16 cellular contexts compared by ENCODE assay signal in genomic region chr6:41197234-41197633, GRCh38. TPM values are rescaled to one million over a fixed set of nuclear protein-coding genes. Genes with fewer than 3 reads are reported as not detected.
DNase-seq lines count a peak whose midpoint lies in the region; ATAC-seq and TF ChIP-seq lines count a peak whose summit lies in the region.
"Had no signal": no experiment of that assay in that cellular context is flagged by ENCODE, and none has a peak within 500 bp of the region (broad histone marks: within the 10 kb centered on the region; RNA-seq: fewer than 3 reads in every experiment).

No MANE protein-coding gene starts in this region.

- no peaks in the 10 kb centered on the region for H3K27me3 ChIP-seq in CD8-positive, alpha-beta memory T cell (ENCODE audit: insufficient read depth, low read length, poor library complexity, severe bottlenecking)
- peaks cover 54% of the 10 kb centered on the region for H3K27me3 ChIP-seq in gastroesophageal sphincter
- H3K27me3 ChIP-seq: BLaER1, MG63 had no signal

- DNase-seq in activated naive CD4-positive, alpha-beta T cell treated with anti-CD3 and anti-CD28 coated beads, Interleukin-2, amount 50 U/mL, for 72 hours (ENCODE audit: low spot score in 2 of 2) = no peak
- DNase-seq in CD8-positive, alpha-beta memory T cell = no peak
- DNase-seq in natural killer cell treated with Interleukin-12 subunit alpha and Interleukin-12 subunit beta and Interleukin-15 and Interleukin-18, amount 100 ng/mL, for 72 hours (ENCODE audit: low spot score) = no peak
- DNase-seq: Caco-2, MG63, NCI-H1105, NCI-H1694 treated with DMSO at 0.1 percent for 48 hours, NCI-H446, NCI-H748 treated with DMSO at 0.1 percent for 48 hours, PC-9 had no signal

- H3K4me1 ChIP-seq in CD8-positive, alpha-beta memory T cell (ENCODE audit: insufficient read depth, low read length) = peaks cover 51% of the 10 kb centered on the region
- H3K4me1 ChIP-seq in gastroesophageal sphincter = no peaks in the 10 kb centered on the region
- H3K4me1 ChIP-seq: Caco-2 had no signal

- WGBS in gastroesophageal sphincter (ENCODE audit: low coverage in 1 of 2), 2 donors = 75 to 93% methylated on average over 3 of the region's 3 CpGs

- H3K27ac ChIP-seq in CD8-positive, alpha-beta memory T cell (ENCODE audit: low read depth, low read length) = no peak overlapping the region
- no peak overlapping the region for H3K27ac ChIP-seq in gastroesophageal sphincter
- H3K27ac ChIP-seq: BLaER1, PC-9 had no signal

- peaks cover 93% of the 10 kb centered on the region for H3K4me1 Mint-ChIP-seq in activated naive CD4-positive, alpha-beta T cell treated with anti-CD3 and anti-CD28 coated beads, Interleukin-2, amount 50 U/mL, for 24 hours
- H3K4me1 Mint-ChIP-seq in CD8-positive, alpha-beta memory T cell = peaks cover 39 to 64% (median 46%) of the 10 kb centered on the region in 3 donors
- peaks cover 41% of the 10 kb centered on the region for H3K4me1 Mint-ChIP-seq in activated T-helper 17 cell treated with anti-CD3 and anti-CD28 coated beads, Interleukin-2, amount 50 U/mL, for 72 hours
- peaks cover 47 to 60% of the 10 kb centered on the region in 2 donors for H3K4me1 Mint-ChIP-seq in natural killer cell treated with Interleukin-12 subunit alpha and Interleukin-12 subunit beta and Interleukin-15 and Interleukin-18, amount 100 ng/mL, for 72 hours (ENCODE audit: low read depth in 2 of 2)

- H3K9me3 ChIP-seq in CD8-positive, alpha-beta memory T cell (ENCODE audit: low read length) = no peaks in the 10 kb centered on the region
- no peaks in the 10 kb centered on the region for H3K9me3 ChIP-seq in gastroesophageal sphincter
- H3K9me3 ChIP-seq: BLaER1, Caco-2, MG63 had no signal

- no peak for TF ChIP-seq EP300 in gastroesophageal sphincter (IDR thresholded peaks at IDR 0.05)

- CTCF ChIA-PET in CD8-positive, alpha-beta memory T cell (lab: Charles Lee) = interaction anchor here (1.6 to 2.1 kb wide), 2 partner anchors 15 kb away, joined by 8 read pairs; no protein-coding TSS in a partner anchor

- H3K27me3 Mint-ChIP-seq in activated naive CD4-positive, alpha-beta T cell treated with anti-CD3 and anti-CD28 coated beads, Interleukin-2, amount 50 U/mL, for 24 hours = no peaks in the 10 kb centered on the region
- no peaks in the 10 kb centered on the region for H3K27me3 Mint-ChIP-seq in CD8-positive, alpha-beta memory T cell
- H3K27me3 Mint-ChIP-seq in activated T-helper 17 cell treated with anti-CD3 and anti-CD28 coated beads, Interleukin-2, amount 50 U/mL, for 72 hours = no peaks in the 10 kb centered on the region
- H3K27me3 Mint-ChIP-seq in natural killer cell treated with Interleukin-12 subunit alpha and Interleukin-12 subunit beta and Interleukin-15 and Interleukin-18, amount 100 ng/mL, for 72 hours = no peaks in the 10 kb centered on the region

- ATAC-seq in activated naive CD4-positive, alpha-beta T cell treated with anti-CD3 and anti-CD28 coated beads, Interleukin-2, amount 50 U/mL, for 72 hours = no peak
- no peak for ATAC-seq in activated T-helper 17 cell treated with anti-CD3 and anti-CD28 coated beads, Interleukin-2, amount 50 U/mL, for 72 hours (replicated peaks)
- no peak for ATAC-seq in natural killer cell treated with Interleukin-12 subunit alpha and Interleukin-12 subunit beta and Interleukin-15 and Interleukin-18, amount 100 ng/mL, for 72 hours
- ATAC-seq in gastroesophageal sphincter = no peak
- ATAC-seq in GM18505 (IDR thresholded peaks at IDR 0.05; ENCODE audit: unreplicated experiment) = no peak

- no peaks in the 10 kb centered on the region for H3K9me3 Mint-ChIP-seq in activated naive CD4-positive, alpha-beta T cell treated with anti-CD3 and anti-CD28 coated beads, Interleukin-2, amount 50 U/mL, for 24 hours
- H3K9me3 Mint-ChIP-seq in activated naive CD4-positive, alpha-beta T cell treated with anti-CD3 and anti-CD28 coated beads, Interleukin-2, amount 50 U/mL, for 72 hours = no peaks in the 10 kb centered on the region
- no peaks in the 10 kb centered on the region for H3K9me3 Mint-ChIP-seq in CD8-positive, alpha-beta memory T cell
- no peaks in the 10 kb centered on the region for H3K9me3 Mint-ChIP-seq in activated T-helper 17 cell treated with anti-CD3 and anti-CD28 coated beads, Interleukin-2, amount 50 U/mL, for 72 hours
- H3K9me3 Mint-ChIP-seq in natural killer cell treated with Interleukin-12 subunit alpha and Interleukin-12 subunit beta and Interleukin-15 and Interleukin-18, amount 100 ng/mL, for 72 hours = peaks cover 4% of the 10 kb centered on the region

- no peaks in the 10 kb centered on the region for H3K36me3 ChIP-seq in CD8-positive, alpha-beta memory T cell (ENCODE audit: insufficient read depth, low read length)
- no peaks in the 10 kb centered on the region for H3K36me3 ChIP-seq in gastroesophageal sphincter
- H3K36me3 ChIP-seq: BLaER1, MG63 had no signal

- POLR2A ChIA-PET in CD8-positive, alpha-beta memory T cell (lab: Charles Lee) = no interaction called here

- peak overlapping the region; percentile 78 for H3K27ac Mint-ChIP-seq in activated naive CD4-positive, alpha-beta T cell treated with anti-CD3 and anti-CD28 coated beads, Interleukin-2, amount 50 U/mL, for 24 hours
- H3K27ac Mint-ChIP-seq in activated naive CD4-positive, alpha-beta T cell treated with anti-CD3 and anti-CD28 coated beads, Interleukin-2, amount 50 U/mL, for 72 hours = no peak overlapping the region
- H3K27ac Mint-ChIP-seq in CD8-positive, alpha-beta memory T cell = peak overlapping the region in 6 of 8 donors; percentile 13 to 75 (median 38)
- peak overlapping the region; percentile 1 for H3K27ac Mint-ChIP-seq in activated T-helper 17 cell treated with anti-CD3 and anti-CD28 coated beads, Interleukin-2, amount 50 U/mL, for 72 hours
- peak overlapping the region; percentile 97 to 99 for H3K27ac Mint-ChIP-seq in natural killer cell treated with Interleukin-12 subunit alpha and Interleukin-12 subunit beta and Interleukin-15 and Interleukin-18, amount 100 ng/mL, for 72 hours

- TF ChIP-seq POLR2A in gastroesophageal sphincter (IDR thresholded peaks at IDR 0.05) (no peak), GM18505 (IDR thresholded peaks at IDR 0.05; ENCODE audit: borderline replicate concordance, extremely low read depth, insufficient read depth, insufficient read length) (no peak)

- H3K36me3 Mint-ChIP-seq in activated naive CD4-positive, alpha-beta T cell treated with anti-CD3 and anti-CD28 coated beads, Interleukin-2, amount 50 U/mL, for 24 hours = peaks cover 3% of the 10 kb centered on the region
- H3K36me3 Mint-ChIP-seq in activated naive CD4-positive, alpha-beta T cell treated with anti-CD3 and anti-CD28 coated beads, Interleukin-2, amount 50 U/mL, for 72 hours = peaks cover 0 to 8% of the 10 kb centered on the region in 2 donors
- H3K36me3 Mint-ChIP-seq in CD8-positive, alpha-beta memory T cell = no peaks in the 10 kb centered on the region
- peaks cover 9% of the 10 kb centered on the region for H3K36me3 Mint-ChIP-seq in activated T-helper 17 cell treated with anti-CD3 and anti-CD28 coated beads, Interleukin-2, amount 50 U/mL, for 72 hours (ENCODE audit: low read depth)
- peaks cover 5% of the 10 kb centered on the region for H3K36me3 Mint-ChIP-seq in natural killer cell treated with Interleukin-12 subunit alpha and Interleukin-12 subunit beta and Interleukin-15 and Interleukin-18, amount 100 ng/mL, for 72 hours

- no peak overlapping the region for H3K4me3 Mint-ChIP-seq in activated naive CD4-positive, alpha-beta T cell treated with anti-CD3 and anti-CD28 coated beads, Interleukin-2, amount 50 U/mL, for 24 hours
- no peak overlapping the region for H3K4me3 Mint-ChIP-seq in CD8-positive, alpha-beta memory T cell
- no peak overlapping the region for H3K4me3 Mint-ChIP-seq in activated T-helper 17 cell treated with anti-CD3 and anti-CD28 coated beads, Interleukin-2, amount 50 U/mL, for 72 hours
- no peak overlapping the region for H3K4me3 Mint-ChIP-seq in natural killer cell treated with Interleukin-12 subunit alpha and Interleukin-12 subunit beta and Interleukin-15 and Interleukin-18, amount 100 ng/mL, for 72 hours

- TF ChIP-seq CTCF in gastroesophageal sphincter (IDR thresholded peaks at IDR 0.05) = no peak

- H3K4me3 ChIP-seq in CD8-positive, alpha-beta memory T cell (ENCODE audit: low read length) = no peak overlapping the region
- H3K4me3 ChIP-seq in gastroesophageal sphincter = no peak overlapping the region
- H3K4me3 ChIP-seq: BLaER1, MG63, PC-9 had no signal

RNA-seq across cellular contexts. Expression of gene TREML2, which starts 3.7 kb away (rescaled TPM):
- 10 to 100 TPM in 1 of 2 donors, 1 to 10 TPM in 1; 2.0 to 11.0 TPM for total RNA-seq in activated naive CD4-positive, alpha-beta T cell treated with anti-CD3 and anti-CD28 coated beads, Interleukin-2, amount 50 U/mL, for 72 hours
- total RNA-seq in CD8-positive, alpha-beta memory T cell = 1 to 10 TPM in 1 of 2 experiments, under 1 TPM in 1; 0.95 to 1.2 TPM
- 1.4 TPM for polyA plus RNA-seq in CD8-positive, alpha-beta memory T cell
- total RNA-seq in activated T-helper 17 cell treated with anti-CD3 and anti-CD28 coated beads, Interleukin-2, amount 50 U/mL, for 72 hours = 1 to 10 TPM; 3.3 to 6.2 TPM
- 1 to 10 TPM; 1.5 to 8.1 TPM for total RNA-seq in natural killer cell treated with Interleukin-12 subunit alpha and Interleukin-12 subunit beta and Interleukin-15 and Interleukin-18, amount 100 ng/mL, for 72 hours
- under 1 TPM in 1 of 4 donors, not detected in 3; 0.27 TPM for total RNA-seq in gastroesophageal sphincter
- total RNA-seq: Caco-2, PC-9 had no signal
- polyA plus RNA-seq: AG04450 had no signal

RNA-seq across cellular contexts. Expression of gene TREML4, which starts 30.9 kb away (rescaled TPM):
- not detected for total RNA-seq in activated naive CD4-positive, alpha-beta T cell treated with anti-CD3 and anti-CD28 coated beads, Interleukin-2, amount 50 U/mL, for 72 hours
- not detected for total RNA-seq in CD8-positive, alpha-beta memory T cell
- polyA plus RNA-seq in CD8-positive, alpha-beta memory T cell = not detected
- not detected for total RNA-seq in activated T-helper 17 cell treated with anti-CD3 and anti-CD28 coated beads, Interleukin-2, amount 50 U/mL, for 72 hours
- total RNA-seq in natural killer cell treated with Interleukin-12 subunit alpha and Interleukin-12 subunit beta and Interleukin-15 and Interleukin-18, amount 100 ng/mL, for 72 hours = not detected
- not detected for total RNA-seq in gastroesophageal sphincter
- total RNA-seq: Caco-2, PC-9 had no signal
- polyA plus RNA-seq: AG04450 had no signal

RNA-seq across cellular contexts. Expression of gene TREM2, which starts 34.3 kb away (rescaled TPM):
- total RNA-seq in activated naive CD4-positive, alpha-beta T cell treated with anti-CD3 and anti-CD28 coated beads, Interleukin-2, amount 50 U/mL, for 72 hours = not detected
- under 1 TPM; 0.44 to 0.73 TPM for total RNA-seq in CD8-positive, alpha-beta memory T cell
- polyA plus RNA-seq in CD8-positive, alpha-beta memory T cell = not detected
- not detected for total RNA-seq in activated T-helper 17 cell treated with anti-CD3 and anti-CD28 coated beads, Interleukin-2, amount 50 U/mL, for 72 hours
- total RNA-seq in natural killer cell treated with Interleukin-12 subunit alpha and Interleukin-12 subunit beta and Interleukin-15 and Interleukin-18, amount 100 ng/mL, for 72 hours = not detected
- 1 to 10 TPM in 1 of 4 donors, under 1 TPM in 2, not detected in 1; 0.42 to 1.7 (median 0.54) TPM for total RNA-seq in gastroesophageal sphincter
- total RNA-seq: Caco-2, PC-9 had no signal

RNA-seq across cellular contexts. Expression of gene TREML1, which starts 43.1 kb away (rescaled TPM):
- not detected for total RNA-seq in activated naive CD4-positive, alpha-beta T cell treated with anti-CD3 and anti-CD28 coated beads, Interleukin-2, amount 50 U/mL, for 72 hours
- not detected for total RNA-seq in CD8-positive, alpha-beta memory T cell
- not detected for polyA plus RNA-seq in CD8-positive, alpha-beta memory T cell
- total RNA-seq in activated T-helper 17 cell treated with anti-CD3 and anti-CD28 coated beads, Interleukin-2, amount 50 U/mL, for 72 hours = not detected
- not detected for total RNA-seq in natural killer cell treated with Interleukin-12 subunit alpha and Interleukin-12 subunit beta and Interleukin-15 and Interleukin-18, amount 100 ng/mL, for 72 hours
- total RNA-seq in gastroesophageal sphincter = not detected
- total RNA-seq: Caco-2, PC-9 had no signal
- polyA plus RNA-seq: AG04450 had no signal

Comparison
In these comparisons a context has a peak if more than half of its experiments do, and no peak if none do; other contexts are left out.
1. H3K27ac Mint-ChIP-seq: peak in activated naive CD4-positive, alpha-beta T cell treated with anti-CD3 and anti-CD28 coated beads, Interleukin-2, amount 50 U/mL, for 24 hours (single experiment), CD8-positive, alpha-beta memory T cell (6 of 8), activated T-helper 17 cell treated with anti-CD3 and anti-CD28 coated beads, Interleukin-2, amount 50 U/mL, for 72 hours (single experiment) and natural killer cell treated with Interleukin-12 subunit alpha and Interleukin-12 subunit beta and Interleukin-15 and Interleukin-18, amount 100 ng/mL, for 72 hours (2 of 2); none in activated naive CD4-positive, alpha-beta T cell treated with anti-CD3 and anti-CD28 coated beads, Interleukin-2, amount 50 U/mL, for 72 hours (0 of 2).